8 cellular contexts compared by ENCODE assay signal in genomic region chr9:36092509-36093215, GRCh38. TPM values are rescaled to one million over a fixed set of nuclear protein-coding genes. Genes with fewer than 3 reads are reported as not detected.
DNase-seq lines count a peak whose midpoint lies in the region; ATAC-seq and FAIRE-seq lines count a peak whose summit lies in the region.

No MANE protein-coding gene starts in this region.

- H3K27me3 ChIP-seq in naive thymus-derived CD4-positive, alpha-beta T cell (ENCODE audit: control insufficient read depth in 2 of 2, insufficient read depth in 2 of 2, low read length in 2 of 2), result no peaks in the 10 kb centered on the region

- no peak for FAIRE-seq in frontal cortex (lab: Jason Lieb, UNC)

- H3K9me3 ChIP-seq in naive thymus-derived CD4-positive, alpha-beta T cell (ENCODE audit: control insufficient read depth in 2 of 3, low read length in 3 of 3), result no peaks in the 10 kb centered on the region

- peak overlapping the region; percentile 38 for H3K27ac ChIP-seq in naive thymus-derived CD4-positive, alpha-beta T cell (ENCODE audit: low read depth, low read length)

- CTCF ChIA-PET in activated CD8-positive, alpha-beta memory T cell treated with anti-CD3 and anti-CD28 coated beads, Interleukin-2, amount 10 ng/mL, durations not matched to agents 7 days and 5 days (lab: Charles Lee), result interaction anchor here (1.2 to 3.3 kb wide), 3 partner anchors 9 to 76 kb away, joined by 5 to 19 read pairs (median 16); partner anchors contain the start of gene CCIN
- CTCF ChIA-PET in naive thymus-derived CD4-positive, alpha-beta T cell (lab: Charles Lee), result interaction anchor here (0.5 to 1.6 kb wide), 4 partner anchors 11 to 468 kb away, joined by 3 to 6 read pairs (median 4); no protein-coding TSS in a partner anchor

- peak overlapping the region; percentile 90 for H3K27ac Mint-ChIP-seq in activated CD8-positive, alpha-beta memory T cell treated with anti-CD3 and anti-CD28 coated beads, Interleukin-2, amount 10 ng/mL, durations not matched to agents 7 days and 5 days
- peak overlapping the region; percentile 35 to 95 (median 87) for H3K27ac Mint-ChIP-seq in naive thymus-derived CD4-positive, alpha-beta T cell

- peak overlapping the region; percentile 10 for H3K4me3 Mint-ChIP-seq in activated CD8-positive, alpha-beta memory T cell treated with anti-CD3 and anti-CD28 coated beads, Interleukin-2, amount 10 ng/mL, durations not matched to agents 7 days and 5 days
- H3K4me3 Mint-ChIP-seq in naive thymus-derived CD4-positive, alpha-beta T cell, result peak overlapping the region; percentile 50 to 83 (median 73)

- intact Hi-C loops in naive thymus-derived CD4-positive, alpha-beta T cell (cut with micrococcal nuclease), result loop anchor here in 1 of 2 donors (2.0 kb wide), 2 partner anchors 52 to 56 kb away; partner anchors contain the start of gene RECK

- H3K36me3 ChIP-seq in naive thymus-derived CD4-positive, alpha-beta T cell (ENCODE audit: control insufficient read depth in 2 of 3, insufficient read depth in 3 of 3, low read length in 3 of 3), result no peaks in the 10 kb centered on the region

- peaks cover 17% of the 10 kb centered on the region for H3K4me1 Mint-ChIP-seq in activated CD8-positive, alpha-beta memory T cell treated with anti-CD3 and anti-CD28 coated beads, Interleukin-2, amount 10 ng/mL, durations not matched to agents 7 days and 5 days
- H3K4me1 Mint-ChIP-seq in naive thymus-derived CD4-positive, alpha-beta T cell, result peaks cover 15 to 21% (median 17%) of the 10 kb centered on the region in 7 donors

- peak; percentile 82 for DNase-seq in activated CD8-positive, alpha-beta memory T cell treated with anti-CD3 and anti-CD28 coated beads, Interleukin-2, amount 10 ng/mL, durations not matched to agents 7 days and 5 days
- peak in 8 of 9 donors; percentile 14 to 58 (median 34) for DNase-seq in naive thymus-derived CD4-positive, alpha-beta T cell
- DNase-seq in mesenteric fat pad (ENCODE audit: low spot score) (no peak), frontal cortex (ENCODE audit: low spot score in 2 of 2) (no peak), AG08396 (ENCODE audit: low spot score) (no peak)
- DNase-seq in stimulated activated naive CD4-positive, alpha-beta T cell treated with Interleukin-2 at 50 U/mL for 16 hours (lab: John Stamatoyannopoulos, UW), result no peak

- peak; percentile 98 for ATAC-seq in GM19452 (IDR thresholded peaks at IDR 0.05; ENCODE audit: unreplicated experiment)
- peak; percentile 99 for ATAC-seq in HG03342 (IDR thresholded peaks at IDR 0.05; ENCODE audit: unreplicated experiment)
- ATAC-seq in activated CD8-positive, alpha-beta memory T cell treated with anti-CD3 and anti-CD28 coated beads, Interleukin-2, amount 10 ng/mL, durations not matched to agents 7 days and 5 days, result peak; percentile 100
- peak; percentile 90 for ATAC-seq in naive thymus-derived CD4-positive, alpha-beta T cell

- H3K36me3 Mint-ChIP-seq in activated CD8-positive, alpha-beta memory T cell treated with anti-CD3 and anti-CD28 coated beads, Interleukin-2, amount 10 ng/mL, durations not matched to agents 7 days and 5 days, result peaks cover 13% of the 10 kb centered on the region
- H3K36me3 Mint-ChIP-seq in naive thymus-derived CD4-positive, alpha-beta T cell, result peaks cover 0 to 11% (median 8%) of the 10 kb centered on the region in 5 donors

- peaks cover 6% of the 10 kb centered on the region for H3K9me3 Mint-ChIP-seq in activated CD8-positive, alpha-beta memory T cell treated with anti-CD3 and anti-CD28 coated beads, Interleukin-2, amount 10 ng/mL, durations not matched to agents 7 days and 5 days (ENCODE audit: low read depth)
- H3K9me3 Mint-ChIP-seq in naive thymus-derived CD4-positive, alpha-beta T cell, result peaks cover 0 to 6% (median 0%) of the 10 kb centered on the region in 11 donors

- peaks cover 0 to 5% of the 10 kb centered on the region in 2 donors for H3K4me1 ChIP-seq in naive thymus-derived CD4-positive, alpha-beta T cell (ENCODE audit: control insufficient read depth in 2 of 2, insufficient read depth in 2 of 2, low read length in 2 of 2)

- peak overlapping the region; percentile 1 for H3K4me3 ChIP-seq in naive thymus-derived CD4-positive, alpha-beta T cell (ENCODE audit: low read length)

- H3K27me3 Mint-ChIP-seq in activated CD8-positive, alpha-beta memory T cell treated with anti-CD3 and anti-CD28 coated beads, Interleukin-2, amount 10 ng/mL, durations not matched to agents 7 days and 5 days, result peaks cover under 1% of the 10 kb centered on the region
- no peaks in the 10 kb centered on the region for H3K27me3 Mint-ChIP-seq in naive thymus-derived CD4-positive, alpha-beta T cell

- POLR2A ChIA-PET in naive thymus-derived CD4-positive, alpha-beta T cell (lab: Charles Lee), result no interaction called here

RNA-seq across cellular contexts. Expression of gene GLIPR2, which starts 43.9 kb away (rescaled TPM):
- total RNA-seq in activated CD8-positive, alpha-beta memory T cell treated with anti-CD3 and anti-CD28 coated beads, Interleukin-2, amount 10 ng/mL, durations not matched to agents 7 days and 5 days, result 10 to 100 TPM; 28.4 to 49.8 TPM
- total RNA-seq in naive thymus-derived CD4-positive, alpha-beta T cell, result 10 to 100 TPM in 3 of 5 experiments, 1 to 10 TPM in 2; 7.7 to 74.7 (median 18.6) TPM
- 10 to 100 TPM; 38.8 to 68.6 TPM for polyA plus RNA-seq in naive thymus-derived CD4-positive, alpha-beta T cell
- total RNA-seq in mesenteric fat pad (81.7 TPM), frontal cortex (8.6 TPM)

RNA-seq across cellular contexts. Expression of gene RECK, which starts 55.9 kb away (rescaled TPM):
- 1 to 10 TPM; 6.1 to 8.1 TPM for total RNA-seq in activated CD8-positive, alpha-beta memory T cell treated with anti-CD3 and anti-CD28 coated beads, Interleukin-2, amount 10 ng/mL, durations not matched to agents 7 days and 5 days
- 10 to 100 TPM in 3 of 5 experiments, 1 to 10 TPM in 2; 7.4 to 16.7 (median 13.3) TPM for total RNA-seq in naive thymus-derived CD4-positive, alpha-beta T cell
- polyA plus RNA-seq in naive thymus-derived CD4-positive, alpha-beta T cell, result 10 to 100 TPM; 23.7 to 26.2 TPM
- total RNA-seq in mesenteric fat pad (18.5 TPM), frontal cortex (7.3 TPM)

Comparison
In these comparisons a context has a peak if more than half of its experiments do, and no peak if none do; other contexts are left out.
1. DNase-seq: peak in activated CD8-positive, alpha-beta memory T cell treated with anti-CD3 and anti-CD28 coated beads, Interleukin-2, amount 10 ng/mL, durations not matched to agents 7 days and 5 days (single experiment) and naive thymus-derived CD4-positive, alpha-beta T cell (8 of 9); none in mesenteric fat pad (single experiment), frontal cortex (0 of 2), stimulated activated naive CD4-positive, alpha-beta T cell treated with Interleukin-2 at 50 U/mL for 16 hours (single experiment) and AG08396 (single experiment).
2. Peak in every context shown above with its lines, with median percentiles within 50 percentile points of each other: ATAC-seq.